ENCODE assay signal across 8 cellular contexts in the genomic region with DNA sequence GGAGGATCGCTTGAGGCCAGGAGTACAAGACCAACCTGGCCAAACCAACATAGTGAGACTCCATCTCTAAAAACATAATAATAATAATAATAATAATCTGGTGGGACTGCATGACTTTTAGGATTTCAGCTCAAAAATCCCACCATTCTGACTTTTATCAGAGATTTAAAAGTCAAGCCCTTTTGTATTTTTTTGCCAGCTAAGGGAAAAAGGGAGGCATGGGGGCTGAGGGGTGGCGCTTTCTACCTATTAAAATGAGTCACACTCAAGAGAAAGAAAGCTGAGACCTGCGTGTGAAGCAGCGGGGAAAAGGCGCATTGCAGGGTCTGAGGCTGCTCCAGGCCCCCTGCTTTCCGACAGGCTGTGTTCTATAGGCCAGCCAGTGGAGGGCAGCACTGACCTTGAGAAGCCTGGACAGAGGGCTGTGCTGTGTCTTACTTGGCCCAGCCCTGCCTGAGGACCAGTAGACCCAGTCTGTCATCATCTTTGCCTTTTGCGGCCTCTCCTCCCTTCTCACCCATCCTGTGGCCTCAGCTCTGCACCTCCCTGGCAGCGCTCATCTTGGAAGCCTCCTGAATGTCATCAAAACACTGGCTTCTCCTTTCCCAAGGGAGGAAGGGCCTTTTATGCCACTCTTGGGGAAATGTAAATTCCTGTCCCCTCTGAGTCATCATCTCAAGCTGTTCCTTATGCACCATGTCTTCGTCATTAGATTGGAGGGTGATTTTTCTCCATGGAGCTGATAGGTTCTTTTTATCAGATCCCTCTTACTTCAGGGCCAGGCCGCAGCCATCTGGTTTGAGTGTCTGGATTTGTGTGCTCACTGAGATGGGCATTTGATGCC. TPM values are rescaled to one million over a fixed set of nuclear protein-coding genes. Genes with fewer than 3 reads are reported as not detected.
DNase-seq lines count a peak whose midpoint lies in the region; ATAC-seq, FAIRE-seq and TF ChIP-seq lines count a peak whose summit lies in the region.

No MANE protein-coding gene starts in this region.

- peak; percentile 13 for DNase-seq in activated naive CD4-positive, alpha-beta T cell treated with Interleukin-2 at 50 U/mL for 16 hours
- DNase-seq in activated naive CD4-positive, alpha-beta T cell treated with anti-CD3 and anti-CD28 coated beads, Interleukin-2, amount 50 U/mL, for 16 hours, result no peak
- peak; percentile 68 for DNase-seq in NB4 (ENCODE audit: low read depth)
- DNase-seq in SW480 (ENCODE audit: low spot score), result peak; percentile 61
- peak; percentile 73 to 86 for DNase-seq in H1 (ENCODE audit: low read depth in 1 of 2, low spot score in 2 of 2)
- peak; percentile 94 for DNase-seq in mesendoderm
- peak in 1 of 2 donors; percentile 40 for DNase-seq in upper lobe of left lung

- ATAC-seq in upper lobe of left lung (ENCODE audit: low FRiP score in 2 of 2), result peak; percentile 59 to 82
- no peak for ATAC-seq in HG03439 (IDR thresholded peaks at IDR 0.05; ENCODE audit: unreplicated experiment)

- POLR2A ChIA-PET in H1 (lab: Charles Lee; ENCODE audit: partially characterized antibody), result interaction anchor here (0.7 to 2.5 kb wide), 9 partner anchors 10 to 59 kb away, joined by 3 to 9 read pairs (median 4); a partner anchor contains a TSS

- no peak overlapping the region for H3K23ac ChIP-seq in H1 (ENCODE audit: insufficient read length)
- no peak overlapping the region for H3K23ac ChIP-seq in mesendoderm (ENCODE audit: low read length)

- H3K79me2 ChIP-seq in H1 (ENCODE audit: control insufficient read depth in 1 of 2, insufficient read depth in 2 of 2, low read length in 2 of 2) (no peaks in the 10 kb centered on the region), mesendoderm (ENCODE audit: control insufficient read depth, insufficient read depth, low read length) (no peaks in the 10 kb centered on the region)

- no peak overlapping the region for H3K14ac ChIP-seq in H1 (ENCODE audit: insufficient read length)

- H3K9me3 ChIP-seq in H1 (ENCODE audit: insufficient read depth in 2 of 2, low read depth in 1 of 2, low read length in 1 of 2) (no peaks in the 10 kb centered on the region), upper lobe of left lung (no peaks in the 10 kb centered on the region)

- H3K18ac ChIP-seq in H1 (ENCODE audit: extremely low read depth, low read length) (no peak overlapping the region), mesendoderm (ENCODE audit: low read length) (no peak overlapping the region)

- H3K79me1 ChIP-seq in H1 (ENCODE audit: low read depth, low read length) (peaks cover 2% of the 10 kb centered on the region), mesendoderm (ENCODE audit: low read length) (no peaks in the 10 kb centered on the region)

- no peak overlapping the region for H4K8ac ChIP-seq in H1 (ENCODE audit: extremely low read depth, insufficient read depth, low read length)
- H4K8ac ChIP-seq in mesendoderm (ENCODE audit: low read depth, low read length), result no peak overlapping the region

- H2BK12ac ChIP-seq in H1 (ENCODE audit: low read depth, low read length), result no peak overlapping the region

- H3K4me1 ChIP-seq in H1 (replicated peaks in 1 of 4; ENCODE audit: control insufficient read depth in 3 of 4, insufficient read depth in 4 of 4, low read length in 3 of 4) (peaks cover 9 to 16% (median 13%) of the 10 kb centered on the region in 4 experiments; a peak in 6 of 7 replicates), mesendoderm (ENCODE audit: control insufficient read depth, low read depth, low read length) (peaks cover 3% of the 10 kb centered on the region), upper lobe of left lung (no peaks in the 10 kb centered on the region)

- no peaks in the 10 kb centered on the region for H3K23me2 ChIP-seq in H1 (ENCODE audit: low read depth, low read length)

- H2AK5ac ChIP-seq in H1 (ENCODE audit: low read depth, low read length), result no peak overlapping the region
- H2AK5ac ChIP-seq in mesendoderm (ENCODE audit: low read length), result no peak overlapping the region

- 40% methylated on average over 10 of the region's 10 CpGs; no CpG with 5 or more reads in 1 of the 2 experiments for WGBS in H1 (ENCODE audit: extremely low coverage in 1 of 2, insufficient coverage in 1 of 2, insufficient read length in 1 of 2, insufficient replicate concordance in 2 of 2, low coverage in 1 of 2, low lambda C conversion rate in 2 of 2, missing lambda C conversion rate in 1 of 2), 2 experiments
- no CpG with 5 or more reads among the region's 10 CpGs for WGBS in mesendoderm (ENCODE audit: extremely low coverage, insufficient coverage, low lambda C conversion rate)
- WGBS in upper lobe of left lung, 2 donors, result 84 to 85% methylated on average over 10 of the region's 10 CpGs

- no peak overlapping the region for H3K27ac ChIP-seq in H1 (ENCODE audit: low read depth, low read length)
- no peak overlapping the region for H3K27ac ChIP-seq in mesendoderm (ENCODE audit: low read depth, low read length)
- H3K27ac ChIP-seq in upper lobe of left lung, result no peak overlapping the region

- H3K56ac ChIP-seq in H1 (replicated peaks; ENCODE audit: insufficient read length, low read depth, low read length) (no peak overlapping the region), mesendoderm (ENCODE audit: low read length) (no peak overlapping the region)

- H3K27me3 ChIP-seq in H1 (replicated peaks in 1 of 4; ENCODE audit: control insufficient read depth in 3 of 4, extremely low read depth in 1 of 4, insufficient read depth in 3 of 4, low read length in 3 of 4) (no peaks in the 10 kb centered on the region), mesendoderm (ENCODE audit: insufficient read depth, low read length, poor library complexity) (no peaks in the 10 kb centered on the region), upper lobe of left lung (no peaks in the 10 kb centered on the region)

- TF ChIP-seq RAD21 in H1 (IDR thresholded peaks at IDR 0.05 in 1 of 2, conservative IDR thresholded peaks at IDR 0.05 in 1 of 2; ENCODE audit: low read depth in 2 of 2, low read length in 2 of 2), result peak; percentile 96 to 97

- H3K4me3 ChIP-seq in NB4 (ENCODE audit: low read depth, low read length) (no peak overlapping the region), H1 (ENCODE audit: extremely low read depth in 1 of 4, insufficient read depth in 2 of 4, low read depth in 3 of 4, low read length in 4 of 4) (no peak overlapping the region), mesendoderm (ENCODE audit: low read length) (no peak overlapping the region), upper lobe of left lung (no peak overlapping the region)

- H2BK15ac ChIP-seq in H1 (ENCODE audit: low read length) (no peak overlapping the region), mesendoderm (replicated peaks; ENCODE audit: low read depth) (no peak overlapping the region)

- no peak overlapping the region for H2BK5ac ChIP-seq in H1 (ENCODE audit: low read depth, low read length)
- H2BK5ac ChIP-seq in mesendoderm (ENCODE audit: low read length), result no peak overlapping the region

- TF ChIP-seq CTCF in NB4 (IDR thresholded peaks at IDR 0.05; ENCODE audit: low read depth, low read length) (peak; percentile 83), H1 (IDR thresholded peaks at IDR 0.05; ENCODE audit: control extremely low read depth in 1 of 3, insufficient read depth in 1 of 3, low read depth in 1 of 3, low read length in 3 of 3) (peak; percentile 92 to 98 (median 95)), upper lobe of left lung (IDR thresholded peaks at IDR 0.05) (peak; percentile 27 to 63 (median 42))

- no peak overlapping the region for H3K9ac ChIP-seq in H1 (replicated peaks in 1 of 4; ENCODE audit: extremely low read depth in 1 of 4, low read depth in 3 of 4, low read length in 3 of 4)
- H3K9ac ChIP-seq in mesendoderm (ENCODE audit: low read length), result no peak overlapping the region

- no peak overlapping the region for H2BK20ac ChIP-seq in H1 (ENCODE audit: low read length)

- CTCF ChIA-PET in H1 (lab: Charles Lee; ENCODE audit: partially characterized antibody), result interaction anchor here (0.6 to 6.3 kb wide), 50 partner anchors 8 to 447 kb away, joined by 3 to 90 read pairs (median 4); a partner anchor contains a TSS

- H3K36me3 ChIP-seq in H1 (ENCODE audit: control insufficient read depth in 2 of 4, insufficient read depth in 4 of 4, low read length in 3 of 4), result peaks cover 5 to 15% (median 10%) of the 10 kb centered on the region in 4 experiments; a peak in 5 of 8 replicates
- H3K36me3 ChIP-seq in mesendoderm (ENCODE audit: control insufficient read depth, insufficient read depth, low read length), result peaks cover 8% of the 10 kb centered on the region
- H3K36me3 ChIP-seq in upper lobe of left lung, result peaks cover 27 to 99% (median 88%) of the 10 kb centered on the region in 4 donors

- H3K4me2 ChIP-seq in H1 (ENCODE audit: insufficient read depth in 1 of 2, low read depth in 2 of 2, low read length in 2 of 2), result no peak overlapping the region
- H3K4me2 ChIP-seq in mesendoderm (ENCODE audit: low read length), result no peak overlapping the region

- H2BK120ac ChIP-seq in H1 (replicated peaks; ENCODE audit: low read depth, low read length) (no peak overlapping the region), mesendoderm (ENCODE audit: low read depth, low read length) (no peak overlapping the region)

- FAIRE-seq in H1 (lab: Jason Lieb, UNC), result peak; percentile 82

- no peak overlapping the region for H3K4ac ChIP-seq in H1 (replicated peaks; ENCODE audit: insufficient read length, low read depth, low read length)
- H3K4ac ChIP-seq in mesendoderm (ENCODE audit: low read depth, low read length), result no peak overlapping the region

- no peak overlapping the region for H4K91ac ChIP-seq in H1 (replicated peaks; ENCODE audit: insufficient read length, low read length)

- no peak overlapping the region for H2AFZ ChIP-seq in H1 (ENCODE audit: low read length)

- H4K20me1 ChIP-seq in H1 (replicated peaks in 1 of 2; ENCODE audit: control insufficient read depth in 1 of 2, insufficient read depth in 2 of 2, low read length in 2 of 2), result peaks cover 0 to 2% of the 10 kb centered on the region in 2 experiments

- no peak for TF ChIP-seq POLR2A in NB4 (IDR thresholded peaks at IDR 0.05; ENCODE audit: extremely low read depth, insufficient read length)
- TF ChIP-seq POLR2A in H1 (IDR thresholded peaks at IDR 0.05; ENCODE audit: control extremely low read depth in 1 of 2, low read depth in 2 of 2, low read length in 2 of 2), result no peak
- no peak for TF ChIP-seq POLR2A in upper lobe of left lung (IDR thresholded peaks at IDR 0.05)

- H4K5ac ChIP-seq in H1 (ENCODE audit: insufficient read length, low read depth, low read length), result no peak overlapping the region
- no peak overlapping the region for H4K5ac ChIP-seq in mesendoderm (ENCODE audit: low read length)

- TF ChIP-seq EP300 in H1 (IDR thresholded peaks at IDR 0.05; ENCODE audit: borderline replicate concordance in 1 of 2, low read depth in 2 of 2, low read length in 2 of 2), result no peak
- TF ChIP-seq EP300 in upper lobe of left lung (IDR thresholded peaks at IDR 0.05), result no peak

RNA-seq across cellular contexts. Expression of a gene that starts 12.7 kb away (rescaled TPM):
- 40.1 and 41.7 TPM in 2 replicates for total RNA-seq in H1 (2021; fragmentation: NEBNext Ultra II Directional; extraction: Animal tissue kit (Norgen Biotek cat#: 25700))
- polyA plus RNA-seq in H1 (2011; rRNA removed), result 32.4 and 62.2 TPM in 2 replicates
- 34.1 TPM for polyA plus RNA-seq in H1 (2011; cell fraction: cytosol; rRNA removed)
- polyA plus RNA-seq in H1 (2011; cell fraction: nucleus; rRNA removed), result 60.7 TPM
- 22.2 to 33.3 TPM (median 31.5 TPM) in 4 replicates for polyA plus RNA-seq in H1 (2012, experiment 1 of 2)
- 33.0 TPM for polyA plus RNA-seq in H1 (2012, experiment 2 of 2)
- 21.4 TPM for polyA plus RNA-seq in H1 (2013, experiment 1 of 2)
- 18.9 TPM for polyA plus RNA-seq in H1 (2013, experiment 2 of 2)
- 15.4 and 21.4 TPM in 2 replicates for polyA minus RNA-seq in H1 (2011; rRNA and poly(A)+ RNA removed)
- 35.9 TPM for polyA minus RNA-seq in H1 (2011; cell fraction: cytosol; rRNA and poly(A)+ RNA removed)
- polyA minus RNA-seq in H1 (2011; cell fraction: nucleus; rRNA and poly(A)+ RNA removed), result 19.7 TPM
- 14.5 TPM for polyA plus RNA-seq in mesendoderm (2013, experiment 1 of 2)
- polyA plus RNA-seq in mesendoderm (2013, experiment 2 of 2), result 15.2 TPM
- 10 to 100 TPM in 1 of 6 donors, 1 to 10 TPM in 5; 2.1 to 16.0 (median 8.7) TPM for total RNA-seq in upper lobe of left lung

RNA-seq across cellular contexts. Expression of a gene that starts 25.5 kb away (rescaled TPM):
- total RNA-seq in H1 (2021; fragmentation: NEBNext Ultra II Directional; extraction: Animal tissue kit (Norgen Biotek cat#: 25700)), result 9.4 and 10.9 TPM in 2 replicates
- polyA plus RNA-seq in H1 (2011; rRNA removed), result 8.0 and 11.8 TPM in 2 replicates
- polyA plus RNA-seq in H1 (2011; cell fraction: cytosol; rRNA removed), result 10.0 TPM
- polyA plus RNA-seq in H1 (2011; cell fraction: nucleus; rRNA removed), result 19.9 TPM
- 5.0 to 9.9 TPM (median 8.3 TPM) in 4 replicates for polyA plus RNA-seq in H1 (2012, experiment 1 of 2)
- 7.8 TPM for polyA plus RNA-seq in H1 (2012, experiment 2 of 2)
- polyA plus RNA-seq in H1 (2013, experiment 1 of 2), result 5.3 TPM
- 4.6 TPM for polyA plus RNA-seq in H1 (2013, experiment 2 of 2)
- 18.3 and 20.7 TPM in 2 replicates for polyA minus RNA-seq in H1 (2011; rRNA and poly(A)+ RNA removed)
- 10.3 TPM for polyA minus RNA-seq in H1 (2011; cell fraction: cytosol; rRNA and poly(A)+ RNA removed)
- polyA minus RNA-seq in H1 (2011; cell fraction: nucleus; rRNA and poly(A)+ RNA removed), result 17.2 TPM
- 5.1 TPM for polyA plus RNA-seq in mesendoderm (2013, experiment 1 of 2)
- polyA plus RNA-seq in mesendoderm (2013, experiment 2 of 2), result 5.1 TPM
- 100 to 1,000 TPM in 1 of 6 donors, 10 to 100 TPM in 5; 51.1 to 103 (median 63.2) TPM for total RNA-seq in upper lobe of left lung

RNA-seq across cellular contexts. Expression of a gene that starts 34.3 kb away (rescaled TPM):
- 1.1 TPM in 1 of 2 replicates, not detected in the other for total RNA-seq in H1 (2021; fragmentation: NEBNext Ultra II Directional; extraction: Animal tissue kit (Norgen Biotek cat#: 25700))
- 0.32 and 1.3 TPM in 2 replicates for polyA plus RNA-seq in H1 (2011; rRNA removed)
- polyA plus RNA-seq in H1 (2011; cell fraction: cytosol; rRNA removed), result not detected
- polyA plus RNA-seq in H1 (2011; cell fraction: nucleus; rRNA removed), result 1.7 TPM
- 0.41 to 0.69 TPM (median 0.44 TPM) in 3 of 4 replicates, not detected in the other for polyA plus RNA-seq in H1 (2012, experiment 1 of 2)
- polyA plus RNA-seq in H1 (2012, experiment 2 of 2), result 0.55 TPM
- polyA plus RNA-seq in H1 (2013, experiment 1 of 2), result 0.24 TPM
- 0.28 TPM for polyA plus RNA-seq in H1 (2013, experiment 2 of 2)
- 0.71 and 1.2 TPM in 2 replicates for polyA minus RNA-seq in H1 (2011; rRNA and poly(A)+ RNA removed)
- not detected for polyA minus RNA-seq in H1 (2011; cell fraction: cytosol; rRNA and poly(A)+ RNA removed)
- 5.4 TPM for polyA minus RNA-seq in H1 (2011; cell fraction: nucleus; rRNA and poly(A)+ RNA removed)
- polyA plus RNA-seq in mesendoderm (2013, experiment 1 of 2), result 0.38 TPM
- polyA plus RNA-seq in mesendoderm (2013, experiment 2 of 2), result 0.34 TPM
- total RNA-seq in upper lobe of left lung, result 1 to 10 TPM in 3 of 6 donors, under 1 TPM in 1, not detected in 2; 0.60 to 3.2 (median 1.7) TPM

RNA-seq across cellular contexts. Expression of a gene that starts 44.9 kb away (rescaled TPM):
- total RNA-seq in H1 (2021; fragmentation: NEBNext Ultra II Directional; extraction: Animal tissue kit (Norgen Biotek cat#: 25700)), result 29.2 and 29.4 TPM in 2 replicates
- 36.0 and 47.2 TPM in 2 replicates for polyA plus RNA-seq in H1 (2011; rRNA removed)
- polyA plus RNA-seq in H1 (2011; cell fraction: cytosol; rRNA removed), result 46.3 TPM
- polyA plus RNA-seq in H1 (2011; cell fraction: nucleus; rRNA removed), result 68.9 TPM
- polyA plus RNA-seq in H1 (2012, experiment 1 of 2), result 20.7 to 30.4 TPM (median 29.2 TPM) in 4 replicates
- polyA plus RNA-seq in H1 (2012, experiment 2 of 2), result 39.5 TPM
- polyA plus RNA-seq in H1 (2013, experiment 1 of 2), result 19.5 TPM
- 16.5 TPM for polyA plus RNA-seq in H1 (2013, experiment 2 of 2)
- polyA minus RNA-seq in H1 (2011; rRNA and poly(A)+ RNA removed), result 12.2 and 12.5 TPM in 2 replicates
- polyA minus RNA-seq in H1 (2011; cell fraction: cytosol; rRNA and poly(A)+ RNA removed), result 22.0 TPM
- polyA minus RNA-seq in H1 (2011; cell fraction: nucleus; rRNA and poly(A)+ RNA removed), result 28.4 TPM
- 13.3 TPM for polyA plus RNA-seq in mesendoderm (2013, experiment 1 of 2)
- 14.2 TPM for polyA plus RNA-seq in mesendoderm (2013, experiment 2 of 2)
- total RNA-seq in upper lobe of left lung, result 10 to 100 TPM; 22.9 to 43.0 (median 32.6) TPM

RNA-seq across cellular contexts. Expression of a gene that starts 49.7 kb away (rescaled TPM):
- 108 and 111 TPM in 2 replicates for total RNA-seq in H1 (2021; fragmentation: NEBNext Ultra II Directional; extraction: Animal tissue kit (Norgen Biotek cat#: 25700))
- 137 and 234 TPM in 2 replicates for polyA plus RNA-seq in H1 (2011; rRNA removed)
- polyA plus RNA-seq in H1 (2011; cell fraction: cytosol; rRNA removed), result 102 TPM
- 281 TPM for polyA plus RNA-seq in H1 (2011; cell fraction: nucleus; rRNA removed)
- polyA plus RNA-seq in H1 (2012, experiment 1 of 2), result 84.9 to 132 TPM (median 122 TPM) in 4 replicates
- polyA plus RNA-seq in H1 (2012, experiment 2 of 2), result 163 TPM
- polyA plus RNA-seq in H1 (2013, experiment 1 of 2), result 207 TPM
- 217 TPM for polyA plus RNA-seq in H1 (2013, experiment 2 of 2)
- 42.7 and 52.0 TPM in 2 replicates for polyA minus RNA-seq in H1 (2011; rRNA and poly(A)+ RNA removed)
- 50.4 TPM for polyA minus RNA-seq in H1 (2011; cell fraction: cytosol; rRNA and poly(A)+ RNA removed)
- polyA minus RNA-seq in H1 (2011; cell fraction: nucleus; rRNA and poly(A)+ RNA removed), result 42.7 TPM
- polyA plus RNA-seq in mesendoderm (2013, experiment 1 of 2), result 56.4 TPM
- 57.6 TPM for polyA plus RNA-seq in mesendoderm (2013, experiment 2 of 2)
- total RNA-seq in upper lobe of left lung, result 10 to 100 TPM in 1 of 6 donors, 1 to 10 TPM in 5; 4.3 to 10.6 (median 7.1) TPM

Comparison
In these comparisons a context has a peak if more than half of its experiments do, and no peak if none do; other contexts are left out.
1. CTCF ChIP-seq: peak in every context shown above with its lines; median percentile 95 in H1; 83 in NB4; 42 in upper lobe of left lung.